In the genomic region with DNA sequence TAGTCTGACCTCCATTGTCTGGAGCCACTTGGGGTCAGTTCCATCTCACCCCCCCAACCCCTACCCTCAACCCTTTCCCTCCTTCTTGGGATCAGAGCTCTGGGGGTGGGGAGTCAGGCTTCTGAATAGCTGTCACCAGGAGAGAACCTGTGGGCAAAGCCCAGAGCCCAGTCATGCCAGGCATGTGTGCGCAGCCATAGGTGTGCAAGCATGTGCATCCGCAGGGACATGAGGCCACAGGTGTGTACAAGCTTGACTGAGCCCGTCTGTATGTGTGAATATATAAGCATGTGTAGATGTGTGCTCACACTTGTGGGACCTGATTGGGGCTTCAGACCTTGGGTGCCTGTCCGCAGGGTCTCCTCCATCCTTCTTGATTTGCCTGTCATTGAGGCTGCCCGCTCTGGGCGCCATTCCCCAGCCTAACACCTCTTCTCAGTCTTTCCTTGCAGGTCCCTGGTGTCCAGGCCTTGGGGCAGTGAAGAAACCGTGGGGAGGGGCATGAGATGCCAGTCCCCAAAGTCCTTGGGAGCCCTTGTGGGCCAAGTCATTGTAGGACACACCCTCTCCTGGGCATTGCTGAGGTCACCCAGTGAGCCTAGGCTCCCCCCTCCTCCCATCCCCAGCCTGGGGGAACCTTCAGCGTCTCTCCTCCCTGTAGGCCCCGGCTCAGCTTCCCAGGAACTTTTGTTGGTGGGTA, we compare ENCODE assay signal across 14 cellular contexts. TPM values are rescaled to one million over a fixed set of nuclear protein-coding genes. Genes with fewer than 3 reads are reported as not detected.
A peak's percentile ranks its signal among the peaks of the same experiment; 100 is the strongest.
DNase-seq lines count a peak whose midpoint lies in the region; ATAC-seq, FAIRE-seq and TF ChIP-seq lines count a peak whose summit lies in the region.
"Had no signal": no experiment of that assay in that cellular context is flagged by ENCODE, and none has a peak within 500 bp of the region (broad histone marks: within the 10 kb centered on the region; RNA-seq: fewer than 3 reads in every experiment).

No MANE protein-coding gene starts in this region.

- TF ChIP-seq CTCF in Caco-2 (IDR thresholded peaks at IDR 0.05; ENCODE audit: insufficient read depth in 1 of 2, low read depth in 1 of 2, low read length in 1 of 2, severe bottlenecking in 1 of 2, unreplicated experiment in 1 of 2): no peak
- no peak for TF ChIP-seq CTCF in HCT116 (IDR thresholded peaks at IDR 0.05 in 2 of 3, conservative IDR thresholded peaks at IDR 0.05 in 1 of 3; ENCODE audit: borderline replicate concordance in 1 of 3, insufficient read depth in 1 of 3, low read depth in 2 of 3, low read length in 2 of 3)
- TF ChIP-seq CTCF in GM12878 (IDR thresholded peaks at IDR 0.05 in 2 of 3, conservative IDR thresholded peaks at IDR 0.05 in 1 of 3; ENCODE audit: control insufficient read depth in 2 of 3, extremely low read depth in 1 of 3, insufficient read depth in 1 of 3, low read depth in 3 of 3, low read length in 3 of 3): no peak
- no peak for TF ChIP-seq CTCF in ovary (IDR thresholded peaks at IDR 0.05)

- H3K4me2 ChIP-seq in HCT116 (ENCODE audit: low read length) (peak overlapping the region; percentile 88; the same call in 1 of the 2 replicates), GM12878 (ENCODE audit: control insufficient read depth, insufficient read depth) (no peak overlapping the region)

- intact Hi-C loops in Caco-2 (cut with micrococcal nuclease; ENCODE audit: unreplicated experiment): loop anchor here (2.0 kb wide), 1 partner anchor 70 kb away; the partner anchor contains the start of gene ARAP1
- intact Hi-C loops in HCT116 (cut with micrococcal nuclease): no loop called here
- intact Hi-C loops in GM12878 (cut with micrococcal nuclease; ENCODE audit: unreplicated experiment): no loop called here
- intact Hi-C loops in ovary (cut with DNase I): no loop called here

- no peaks in the 10 kb centered on the region for H3K9me2 ChIP-seq in HCT116 (ENCODE audit: insufficient read depth)

- TF ChIP-seq EP300 in GM12878 (IDR thresholded peaks at IDR 0.05; ENCODE audit: borderline replicate concordance in 1 of 2, control insufficient read depth in 1 of 2, low read depth in 2 of 2, low read length in 2 of 2) (no peak), ovary (IDR thresholded peaks at IDR 0.05) (no peak)

- no peaks in the 10 kb centered on the region for H3K9me3 Mint-ChIP-seq in Caco-2 (ENCODE audit: unreplicated experiment)

- H4K20me1 ChIP-seq in HCT116 (ENCODE audit: insufficient read depth) (no peaks in the 10 kb centered on the region), GM12878 (ENCODE audit: control insufficient read depth, insufficient read depth) (no peaks in the 10 kb centered on the region)

- TF ChIP-seq POLR2A in HCT116 (IDR thresholded peaks at IDR 0.05; ENCODE audit: borderline replicate concordance, extremely low read depth, insufficient read depth, insufficient read length): no peak
- TF ChIP-seq POLR2A in GM12878 (IDR thresholded peaks at IDR 0.05; ENCODE audit: low read depth, low read length): no peak; the same call in 1 of the 2 replicates
- TF ChIP-seq POLR2A in ovary (IDR thresholded peaks at IDR 0.05): no peak

- POLR2A ChIA-PET in Caco-2 (lab: Charles Lee): interaction anchor here (0.5 to 1.0 kb wide), 2 partner anchors 18 to 37 kb away, joined by 3 to 15 read pairs; no protein-coding TSS in a partner anchor
- POLR2A ChIA-PET in HCT116 (lab: Charles Lee): no interaction called here
- POLR2A ChIA-PET in GM12878 (lab: Charles Lee): interaction anchor here (1.5 kb wide), 1 partner anchor 10 kb away, joined by 4 read pairs; no protein-coding TSS in a partner anchor

- no peak overlapping the region for H3K9ac ChIP-seq in HCT116 (ENCODE audit: low read length)
- no peak overlapping the region; the same call in 1 of the 2 replicates for H3K9ac ChIP-seq in GM12878 (ENCODE audit: control insufficient read depth, insufficient read depth, low read length)

- H2AFZ ChIP-seq in HCT116 (ENCODE audit: low read depth, low read length, poor library complexity, severe bottlenecking) (no peak overlapping the region), GM12878 (ENCODE audit: control insufficient read depth, low read depth, low read length) (no peak overlapping the region)

- WGBS in GM12878 (ENCODE audit: insufficient coverage, insufficient replicate concordance, low lambda C conversion rate, missing lambda C conversion rate): 94% methylated on average over 9 of the region's 9 CpGs
- WGBS in ovary, 3 donors: 89 to 92% (median 89%) methylated on average over 9 of the region's 9 CpGs

- H3K36me3 Mint-ChIP-seq in Caco-2 (ENCODE audit: insufficient read depth, unreplicated experiment): peaks cover 39% of the 10 kb centered on the region

- RAD21 ChIA-PET in HCT116 (lab: Charles Lee; ENCODE audit: low non-redundant PET in 1 of 2, low total read pairs in 2 of 2, uncharacterized antibody in 2 of 2, unreplicated experiment in 2 of 2) (no interaction called here), GM12878 (lab: Charles Lee; ENCODE audit: unreplicated experiment) (interaction anchor here (1.1 to 1.2 kb wide), 2 partner anchors 7 to 98 kb away, joined by 3 to 4 read pairs; no protein-coding TSS in a partner anchor)

- in situ Hi-C loops in GM12878 (cut with MboI): no loop called here

- no peaks in the 10 kb centered on the region for H3K36me3 ChIP-seq in Caco-2 (ENCODE audit: control insufficient read depth, insufficient read depth, low read length)
- no peaks in the 10 kb centered on the region for H3K36me3 ChIP-seq in HCT116 (ENCODE audit: control insufficient read depth in 1 of 2, insufficient read depth in 2 of 2, low read length in 2 of 2)
- H3K36me3 ChIP-seq in GM12878 (ENCODE audit: control insufficient read depth in 2 of 2, insufficient read depth in 2 of 2, low read length in 1 of 2): peaks cover 5 to 21% of the 10 kb centered on the region in 2 experiments; a peak in 3 of 4 replicates
- no peaks in the 10 kb centered on the region for H3K36me3 ChIP-seq in ovary

- TF ChIP-seq RAD21 in HCT116 (IDR thresholded peaks at IDR 0.05; ENCODE audit: low read depth) (no peak), GM12878 (IDR thresholded peaks at IDR 0.05; ENCODE audit: insufficient read depth, low read depth, low read length) (no peak)

- H3K79me2 ChIP-seq in HCT116 (ENCODE audit: insufficient read depth, low read length) (no peaks in the 10 kb centered on the region), GM12878 (ENCODE audit: control insufficient read depth, insufficient read depth, low read length) (no peaks in the 10 kb centered on the region)

- H3K4me3 ChIP-seq in Caco-2 (ENCODE audit: low read depth, low read length): no peak overlapping the region
- H3K4me3 ChIP-seq in HCT116 (replicated peaks in 1 of 2; ENCODE audit: low read depth in 1 of 2, low read length in 2 of 2): no peak overlapping the region
- H3K4me3 ChIP-seq in GM12878: no peak overlapping the region
- H3K4me3 ChIP-seq in ovary: no peak overlapping the region

- DNase-seq in Caco-2 (no peak), HCT116 (ENCODE audit: low read depth, low spot score) (no peak), GM12878 (ENCODE audit: low read depth, low spot score) (no peak), ovary (peak in 4 of 5 donors; percentile 33 to 47 (median 40)), NCI-H774 (lab: John Stamatoyannopoulos, UW) (no peak)
- DNase-seq in activated CD4-positive, alpha-beta T cell treated with anti-CD3 and anti-CD28 coated beads for 4 hours: no peak
- DNase-seq in central memory CD4-positive, alpha-beta T cell: no peak
- DNase-seq: amniotic stem cell; heart right ventricle; left lung; NK-92 treated with Interleukin-12 subunit alpha and Interleukin-12 subunit beta, amount 100 ng/mL, for 24 hours; stimulated activated CD4-positive, alpha-beta T cell treated with anti-CD3 and anti-CD28 coated beads, Interleukin-4, amount 100 ng/mL, for 1 hour had no signal

- H3K27me3 ChIP-seq in Caco-2 (replicated peaks; ENCODE audit: control insufficient read depth, insufficient read depth, low read length): no peaks in the 10 kb centered on the region
- H3K27me3 ChIP-seq in HCT116 (ENCODE audit: insufficient read depth, low read length): no peaks in the 10 kb centered on the region
- no peaks in the 10 kb centered on the region for H3K27me3 ChIP-seq in GM12878 (replicated peaks in 1 of 2; ENCODE audit: control insufficient read depth in 2 of 2, insufficient read depth in 2 of 2, low read length in 1 of 2)
- H3K27me3 ChIP-seq in ovary: no peaks in the 10 kb centered on the region
- H3K27me3 ChIP-seq: heart right ventricle, left lung had no signal

- SMC1A ChIA-PET in GM12878 (lab: Charles Lee; ENCODE audit: uncharacterized antibody, unreplicated experiment): interaction anchor here (0.5 kb wide), 1 partner anchor 22 kb away, joined by 3 read pairs; no protein-coding TSS in a partner anchor

- H3K9me3 ChIP-seq in Caco-2 (no peaks in the 10 kb centered on the region), HCT116 (ENCODE audit: control insufficient read depth in 1 of 2, insufficient read depth in 1 of 2, low read depth in 1 of 2, low read length in 2 of 2) (no peaks in the 10 kb centered on the region), GM12878 (replicated peaks; ENCODE audit: control insufficient read depth, insufficient read depth, low read length) (no peaks in the 10 kb centered on the region; the same call in 2 of the 3 replicates), ovary (no peaks in the 10 kb centered on the region)
- H3K9me3 ChIP-seq: heart right ventricle, left lung had no signal

- CTCF ChIA-PET in Caco-2 (lab: Charles Lee): interaction anchor here (0.7 to 2.3 kb wide), 6 partner anchors 10 to 100 kb away, joined by 3 to 17 read pairs (median 4); partner anchors contain the start of gene ATG16L2
- CTCF ChIA-PET in HCT116 (lab: Charles Lee): no interaction called here
- CTCF ChIA-PET in GM12878 (lab: Yijun Ruan, JAX): interaction anchor here (0.7 to 1.4 kb wide), 5 partner anchors 29 to 355 kb away, joined by 3 to 4 read pairs (median 3); partner anchors contain the start of gene STARD10

- ATAC-seq in HCT116 (no peak), GM12878 (no peak), HG02759 (IDR thresholded peaks at IDR 0.05; ENCODE audit: unreplicated experiment) (no peak)

- peaks cover 6% of the 10 kb centered on the region for H3K4me1 Mint-ChIP-seq in Caco-2 (ENCODE audit: low read depth, unreplicated experiment)

- BruUV-seq in Caco-2 (replicated peaks; lab: Mats Ljungman, UMichigan) (no TSS peak), HCT116 (replicated peaks; lab: Mats Ljungman, UMichigan) (no TSS peak), GM12878 (replicated peaks; lab: Mats Ljungman, UMichigan) (no TSS peak)

- FAIRE-seq in GM12878 (lab: Jason Lieb, UNC): no peak
- FAIRE-seq: D721Med had no signal

- H3K4me1 ChIP-seq in Caco-2 (peaks cover 5% of the 10 kb centered on the region; the same call in 1 of the 2 replicates), HCT116 (ENCODE audit: control insufficient read depth in 1 of 2, insufficient read depth in 2 of 2, low read length in 2 of 2) (peaks cover 7 to 19% of the 10 kb centered on the region in 2 experiments), GM12878 (ENCODE audit: control insufficient read depth, insufficient read depth, low read length) (peaks cover 23% of the 10 kb centered on the region), ovary (ENCODE audit: insufficient read depth) (peaks cover 7% of the 10 kb centered on the region)

- H3K27ac ChIP-seq in HCT116 (ENCODE audit: low read depth, low read length) (no peak overlapping the region), GM12878 (ENCODE audit: control insufficient read depth, insufficient read depth) (peak overlapping the region; percentile 17; the same call in 1 of the 2 replicates), ovary (peak overlapping the region in 1 of 2 donors; percentile 45)

- no peaks in the 10 kb centered on the region for H3K27me3 Mint-ChIP-seq in Caco-2 (ENCODE audit: insufficient read depth, unreplicated experiment)

- H3K27ac Mint-ChIP-seq in Caco-2 (ENCODE audit: unreplicated experiment): no peak overlapping the region

- H3K4me3 Mint-ChIP-seq in Caco-2 (ENCODE audit: unreplicated experiment): peak overlapping the region; percentile 74

RNA-seq across cellular contexts. Expression of gene ATG16L2, which starts 9.0 kb away (rescaled TPM):
- total RNA-seq in Caco-2 (2022): 19.3 and 25.0 TPM in 2 replicates
- total RNA-seq in HCT116 (2021; ENCODE audit: unreplicated experiment): 15.2 TPM
- 13.9 and 15.4 TPM in 2 replicates for polyA plus RNA-seq in HCT116 (2012)
- 378 and 421 TPM in 2 replicates for total RNA-seq in GM12878 (2013; cell fraction: nucleolus; rRNA removed)
- total RNA-seq in GM12878 (2014; rRNA removed): 28.2 and 34.1 TPM in 2 replicates
- 21.5 and 24.5 TPM in 2 replicates for total RNA-seq in GM12878 (2014; rRNA removed; fragmentation: Illumina TruSeq; extraction: Trizol)
- total RNA-seq in GM12878 (2021): 39.8 and 46.4 TPM in 2 replicates
- 25.1 TPM for polyA plus RNA-seq in GM12878 (2011; ENCODE audit: low read depth)
- 49.5 and 67.7 TPM in 2 replicates for polyA plus RNA-seq in GM12878 (2011; rRNA removed)
- polyA plus RNA-seq in GM12878 (2011; cell fraction: cytosol; rRNA removed): 48.3 and 70.9 TPM in 2 replicates
- 785 and 840 TPM in 2 replicates for polyA plus RNA-seq in GM12878 (2011; cell fraction: nucleus; rRNA removed)
- polyA plus RNA-seq in GM12878 (2012): 49.9 and 64.4 TPM in 2 replicates
- 35.6 and 39.8 TPM in 2 replicates for polyA plus RNA-seq in GM12878 (2014; fragmentation: Illumina TruSeq; extraction: Trizol)
- polyA plus RNA-seq in GM12878 (2014; fragmentation: Nextera tagmentation; extraction: Ambion mirVana): 1 to 10 TPM; 1.9 to 5.3 TPM
- 65.4 and 67.6 TPM in 2 replicates for polyA plus RNA-seq in GM12878 (2014; rRNA removed)
- polyA plus RNA-seq in GM12878 (2016; fragmentation: Nextera tagmentation; extraction: Ambion mirVana): 10 to 100 TPM; 25.9 to 32.6 TPM
- polyA minus RNA-seq in GM12878 (2011; rRNA and poly(A)+ RNA removed): 43.8 and 50.3 TPM in 2 replicates
- 14.1 and 20.2 TPM in 2 replicates for polyA minus RNA-seq in GM12878 (2011; cell fraction: cytosol; rRNA and poly(A)+ RNA removed)
- 92.6 and 143 TPM in 2 replicates for polyA minus RNA-seq in GM12878 (2011; cell fraction: nucleus; rRNA and poly(A)+ RNA removed)
- total RNA-seq in ovary: 10 to 100 TPM; 25.2 to 42.3 (median 32.5) TPM
- 10 to 100 TPM; 21.8 to 29.2 TPM for polyA plus RNA-seq in ovary

RNA-seq across cellular contexts. Expression of gene STARD10, which starts 29.4 kb away (rescaled TPM):
- total RNA-seq in Caco-2 (2022): 492 and 501 TPM in 2 replicates
- 58.4 TPM for total RNA-seq in HCT116 (2021; ENCODE audit: unreplicated experiment)
- 95.0 and 105 TPM in 2 replicates for polyA plus RNA-seq in HCT116 (2012)
- total RNA-seq in GM12878 (2013; cell fraction: nucleolus; rRNA removed): 13.8 and 14.9 TPM in 2 replicates
- total RNA-seq in GM12878 (2014; rRNA removed): 29.0 and 29.3 TPM in 2 replicates
- 21.7 and 22.2 TPM in 2 replicates for total RNA-seq in GM12878 (2014; rRNA removed; fragmentation: Illumina TruSeq; extraction: Trizol)
- 24.0 and 29.8 TPM in 2 replicates for total RNA-seq in GM12878 (2021)
- polyA plus RNA-seq in GM12878 (2011; ENCODE audit: low read depth): 5.4 TPM
- polyA plus RNA-seq in GM12878 (2011; rRNA removed): 28.0 and 43.2 TPM in 2 replicates
- polyA plus RNA-seq in GM12878 (2011; cell fraction: cytosol; rRNA removed): 50.3 and 60.8 TPM in 2 replicates
- polyA plus RNA-seq in GM12878 (2011; cell fraction: nucleus; rRNA removed): 34.3 and 35.5 TPM in 2 replicates
- polyA plus RNA-seq in GM12878 (2012): 18.6 and 21.8 TPM in 2 replicates
- polyA plus RNA-seq in GM12878 (2014; fragmentation: Illumina TruSeq; extraction: Trizol): 23.7 and 24.4 TPM in 2 replicates
- under 1 TPM; 0.15 to 0.21 TPM for polyA plus RNA-seq in GM12878 (2014; fragmentation: Nextera tagmentation; extraction: Ambion mirVana)
- 27.8 and 36.3 TPM in 2 replicates for polyA plus RNA-seq in GM12878 (2014; rRNA removed)
- polyA plus RNA-seq in GM12878 (2016; fragmentation: Nextera tagmentation; extraction: Ambion mirVana): 10 to 100 TPM; 10.3 to 11.4 TPM
- 39.7 and 55.9 TPM in 2 replicates for polyA minus RNA-seq in GM12878 (2011; rRNA and poly(A)+ RNA removed)
- 10.6 and 11.8 TPM in 2 replicates for polyA minus RNA-seq in GM12878 (2011; cell fraction: cytosol; rRNA and poly(A)+ RNA removed)
- 11.7 and 14.1 TPM in 2 replicates for polyA minus RNA-seq in GM12878 (2011; cell fraction: nucleus; rRNA and poly(A)+ RNA removed)
- total RNA-seq in ovary: 10 to 100 TPM; 38.7 to 56.1 (median 46.3) TPM
- polyA plus RNA-seq in ovary: 10 to 100 TPM; 36.8 to 41.0 TPM

Comparison
In these comparisons a context has a peak if more than half of its experiments do, and no peak if none do; other contexts are left out.
1. DNase-seq: peak in ovary (4 of 5); none in Caco-2 (0 of 2), HCT116 (single experiment), GM12878 (single experiment), activated CD4-positive, alpha-beta T cell treated with anti-CD3 and anti-CD28 coated beads for 4 hours (0 of 2), central memory CD4-positive, alpha-beta T cell (single experiment) and NCI-H774 (single experiment).